ENCODE assay signal across 10 cellular contexts in genomic region chr5:123429993-123430392, GRCh38. TPM values are rescaled to one million over a fixed set of nuclear protein-coding genes. Genes with fewer than 3 reads are reported as not detected.
DNase-seq lines count a peak whose midpoint lies in the region; ATAC-seq, FAIRE-seq and TF ChIP-seq lines count a peak whose summit lies in the region.
"Had no signal": no experiment of that assay in that cellular context is flagged by ENCODE, and none has a peak within 500 bp of the region (broad histone marks: within the 10 kb centered on the region; RNA-seq: fewer than 3 reads in every experiment).

No MANE protein-coding gene starts in this region.

- H3K36me3 ChIP-seq in right atrium auricular region, result no peaks in the 10 kb centered on the region

- no peak for FAIRE-seq in urothelium cell line (lab: Jason Lieb, UNC)

- no peak overlapping the region for H3K4me3 ChIP-seq in right atrium auricular region

- no peaks in the 10 kb centered on the region for H3K9me3 ChIP-seq in right atrium auricular region

- no peak overlapping the region for H3K27ac ChIP-seq in right atrium auricular region

- no peaks in the 10 kb centered on the region for H3K27me3 ChIP-seq in right atrium auricular region

- H3K4me1 ChIP-seq in right atrium auricular region, result no peaks in the 10 kb centered on the region

- TF ChIP-seq CTCF in right atrium auricular region (IDR thresholded peaks at IDR 0.05) (no peak), GM10248 (IDR thresholded peaks at IDR 0.05; ENCODE audit: control extremely low read depth, extremely low read depth, low read depth, missing control alignments) (no peak)

- intact Hi-C loops in left ventricle myocardium superior (cut with micrococcal nuclease), result no loop called here

- DNase-seq in left ventricle myocardium superior (no peak), right atrium auricular region (ENCODE audit: low spot score) (no peak), RPMI7951 (ENCODE audit: low read depth) (peak; percentile 49), fibroblast of the conjunctiva (ENCODE audit: low read depth) (peak; percentile 96), urothelium cell line (ENCODE audit: low spot score) (peak; percentile 37), NCI-H69 (lab: John Stamatoyannopoulos, UW) (no peak), GM10248 (ENCODE audit: extremely low spot score) (no peak)
- DNase-seq: DMS79 treated with DMSO at 0.1 percent for 48 hours, left colon had no signal

- POLR2A ChIA-PET in GM10248 (lab: Yijun Ruan, JAX), result no interaction called here

- CTCF ChIA-PET in GM10248 (lab: Yijun Ruan, JAX), result interaction anchor here (0.8 to 1.0 kb wide), 2 partner anchors 22 to 181 kb away, joined by 3 to 4 read pairs; no protein-coding TSS in a partner anchor

- ATAC-seq in left ventricle myocardium superior (peak; percentile 43), HG02938 (IDR thresholded peaks at IDR 0.05; ENCODE audit: unreplicated experiment) (no peak)
- ATAC-seq: left colon had no signal

RNA-seq across cellular contexts. Expression of gene CEP120, which starts 6.8 kb away (rescaled TPM):
- total RNA-seq in left ventricle myocardium superior (10.6 TPM), right atrium auricular region (10 to 100 TPM; 11.1 to 11.8 TPM)
- total RNA-seq in RPMI7951 (2014; rRNA removed; shearing (Covaris generic)), result 19.2 and 19.4 TPM in 2 replicates

Comparison
In these comparisons a context has a peak if more than half of its experiments do, and no peak if none do; other contexts are left out.
1. DNase-seq: peak in RPMI7951 (single experiment), fibroblast of the conjunctiva (single experiment) and urothelium cell line (single experiment); none in left ventricle myocardium superior (single experiment), right atrium auricular region (single experiment), NCI-H69 (single experiment) and GM10248 (single experiment).